22 cellular contexts compared by ENCODE assay signal in the genomic region with DNA sequence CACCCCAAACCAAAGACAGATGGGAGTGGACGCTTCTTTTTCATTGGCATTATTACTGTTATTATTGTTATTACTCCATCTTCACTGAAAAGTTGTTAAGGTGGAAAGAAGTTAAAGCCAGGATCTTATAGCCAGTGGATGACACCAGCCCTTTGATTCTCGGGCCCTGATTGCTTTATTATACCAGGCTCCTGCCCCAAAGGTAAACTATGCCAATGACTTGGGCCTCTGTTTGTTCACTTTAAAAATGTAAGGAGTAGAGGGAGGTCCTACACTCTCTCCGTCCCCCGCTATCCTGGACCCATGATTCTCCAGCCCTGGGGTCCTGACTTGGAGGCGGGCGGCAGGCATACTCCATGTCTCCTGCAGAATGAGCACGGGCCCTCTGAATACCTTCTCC.
DNase-seq lines count a peak whose midpoint lies in the region; ATAC-seq, FAIRE-seq and TF ChIP-seq lines count a peak whose summit lies in the region.
"Had no signal": no experiment of that assay in that cellular context is flagged by ENCODE, and none has a peak within 500 bp of the region (broad histone marks: within the 10 kb centered on the region; RNA-seq: fewer than 3 reads in every experiment).

No MANE protein-coding gene starts in this region.

- CTCF ChIA-PET in activated CD4-positive, alpha-beta T cell treated with anti-CD3 and anti-CD28 coated beads for 36 hours (lab: Charles Lee), result interaction anchor here (0.5 to 0.7 kb wide), 2 partner anchors 302 to 508 kb away, joined by 3 read pairs; no protein-coding TSS in a partner anchor
- CTCF ChIA-PET in GM12878 (lab: Yijun Ruan, JAX), result interaction anchor here (0.8 to 1.3 kb wide), 5 partner anchors 8 to 62 kb away, joined by 3 to 7 read pairs (median 4); no protein-coding TSS in a partner anchor
- CTCF ChIA-PET in activated CD8-positive, alpha-beta memory T cell treated with anti-CD3 and anti-CD28 coated beads, Interleukin-2, amount 10 ng/mL, durations not matched to agents 7 days and 5 days (lab: Charles Lee), result no interaction called here

- no peak for TF ChIP-seq POLR2A in GM12878 (IDR thresholded peaks at IDR 0.05; ENCODE audit: low read depth, low read length)

- in situ Hi-C loops in GM12878 (cut with MboI), result loop anchor here (5.0 kb wide), 1 partner anchor 50 kb away; no protein-coding TSS in a partner anchor

- peak overlapping the region; percentile 72 for H3K27ac Mint-ChIP-seq in activated CD4-positive, alpha-beta T cell treated with anti-CD3 and anti-CD28 coated beads, Interleukin-2, amount 10 ng/mL, durations not matched to agents 24 days and 14 days
- H3K27ac Mint-ChIP-seq in activated CD4-positive, alpha-beta T cell treated with anti-CD3 and anti-CD28 coated beads for 36 hours, result no peak overlapping the region
- H3K27ac Mint-ChIP-seq in activated CD8-positive, alpha-beta memory T cell treated with anti-CD3 and anti-CD28 coated beads, Interleukin-2, amount 10 ng/mL, durations not matched to agents 7 days and 5 days, result no peak overlapping the region
- H3K27ac Mint-ChIP-seq: activated CD8-positive, alpha-beta T cell treated with anti-CD3 and anti-CD28 coated beads for 36 hours; activated T-cell treated with anti-CD3 and anti-CD28 coated beads, Interleukin-2, amount 50 U/mL, for 24 hours; T-cell had no signal

- H3K36me3 Mint-ChIP-seq in activated CD4-positive, alpha-beta T cell treated with anti-CD3 and anti-CD28 coated beads, Interleukin-2, amount 10 ng/mL, durations not matched to agents 24 days and 14 days (ENCODE audit: low read depth), result peaks cover 7% of the 10 kb centered on the region
- peaks cover 6% of the 10 kb centered on the region for H3K36me3 Mint-ChIP-seq in activated CD4-positive, alpha-beta T cell treated with anti-CD3 and anti-CD28 coated beads for 36 hours (ENCODE audit: low read depth)
- peaks cover 9% of the 10 kb centered on the region for H3K36me3 Mint-ChIP-seq in activated CD8-positive, alpha-beta memory T cell treated with anti-CD3 and anti-CD28 coated beads, Interleukin-2, amount 10 ng/mL, durations not matched to agents 7 days and 5 days
- H3K36me3 Mint-ChIP-seq: T-cell had no signal

- no peak overlapping the region for H2AFZ ChIP-seq in GM12878 (ENCODE audit: control insufficient read depth, low read depth, low read length)

- peaks cover 70% of the 10 kb centered on the region for H3K4me1 Mint-ChIP-seq in activated CD4-positive, alpha-beta T cell treated with anti-CD3 and anti-CD28 coated beads, Interleukin-2, amount 10 ng/mL, durations not matched to agents 24 days and 14 days
- H3K4me1 Mint-ChIP-seq in activated CD4-positive, alpha-beta T cell treated with anti-CD3 and anti-CD28 coated beads for 36 hours, result peaks cover 49% of the 10 kb centered on the region
- H3K4me1 Mint-ChIP-seq in activated CD8-positive, alpha-beta memory T cell treated with anti-CD3 and anti-CD28 coated beads, Interleukin-2, amount 10 ng/mL, durations not matched to agents 7 days and 5 days, result peaks cover 56% of the 10 kb centered on the region

- no peak overlapping the region for H3K4me2 ChIP-seq in GM12878 (ENCODE audit: control insufficient read depth, insufficient read depth)

- BruUV-seq in GM12878 (replicated peaks; lab: Mats Ljungman, UMichigan), result no TSS peak

- no peak for TF ChIP-seq RAD21 in GM12878 (IDR thresholded peaks at IDR 0.05; ENCODE audit: insufficient read depth, low read depth, low read length)

- H3K36me3 ChIP-seq in GM12878 (ENCODE audit: control insufficient read depth in 2 of 2, insufficient read depth in 2 of 2, low read length in 1 of 2) (no peaks in the 10 kb centered on the region), mucosa of descending colon (ENCODE audit: low read depth) (no peaks in the 10 kb centered on the region), stomach smooth muscle (ENCODE audit: control insufficient read depth in 2 of 2, insufficient read depth in 2 of 2, low read length in 2 of 2) (no peaks in the 10 kb centered on the region)
- H3K36me3 ChIP-seq: BE2C, neutrophil, thoracic aorta had no signal

- no peaks in the 10 kb centered on the region for H3K27me3 Mint-ChIP-seq in activated CD4-positive, alpha-beta T cell treated with anti-CD3 and anti-CD28 coated beads, Interleukin-2, amount 10 ng/mL, durations not matched to agents 24 days and 14 days
- H3K27me3 Mint-ChIP-seq in activated CD4-positive, alpha-beta T cell treated with anti-CD3 and anti-CD28 coated beads for 36 hours, result no peaks in the 10 kb centered on the region
- no peaks in the 10 kb centered on the region for H3K27me3 Mint-ChIP-seq in activated CD8-positive, alpha-beta memory T cell treated with anti-CD3 and anti-CD28 coated beads, Interleukin-2, amount 10 ng/mL, durations not matched to agents 7 days and 5 days
- H3K27me3 Mint-ChIP-seq: activated CD8-positive, alpha-beta T cell treated with anti-CD3 and anti-CD28 coated beads for 36 hours; activated T-cell treated with anti-CD3 and anti-CD28 coated beads, Interleukin-2, amount 50 U/mL, for 24 hours; T-cell had no signal

- RAD21 ChIA-PET in GM12878 (lab: Charles Lee; ENCODE audit: unreplicated experiment), result interaction anchor here (0.7 to 1.9 kb wide), 8 partner anchors 18 to 422 kb away, joined by 3 to 14 read pairs (median 4); no protein-coding TSS in a partner anchor

- no peak overlapping the region for H3K4me3 ChIP-seq in GM12878
- H3K4me3 ChIP-seq in mucosa of descending colon, result no peak overlapping the region
- no peak overlapping the region for H3K4me3 ChIP-seq in stomach smooth muscle (ENCODE audit: low read length in 2 of 2)
- H3K4me3 ChIP-seq: thoracic aorta had no signal

- intact Hi-C loops in activated CD4-positive, alpha-beta T cell treated with anti-CD3 and anti-CD28 coated beads, Interleukin-2, amount 10 ng/mL, durations not matched to agents 24 days and 14 days (cut with micrococcal nuclease), result no loop called here
- intact Hi-C loops in activated CD4-positive, alpha-beta T cell treated with anti-CD3 and anti-CD28 coated beads for 36 hours (cut with DNase I, micrococcal nuclease), result no loop called here
- intact Hi-C loops in GM12878 (cut with micrococcal nuclease; ENCODE audit: unreplicated experiment) (no loop called here), mucosa of descending colon (cut with DNase I, micrococcal nuclease) (no loop called here)

- no peaks in the 10 kb centered on the region for H3K79me2 ChIP-seq in GM12878 (ENCODE audit: control insufficient read depth, insufficient read depth, low read length)

- SMC1A ChIA-PET in GM12878 (lab: Charles Lee; ENCODE audit: uncharacterized antibody, unreplicated experiment), result interaction anchor here (0.6 to 11.0 kb wide), 14 partner anchors 10 to 323 kb away, joined by 3 to 125 read pairs (median 5); no protein-coding TSS in a partner anchor

- TF ChIP-seq CTCF in GM12878 (IDR thresholded peaks at IDR 0.05 in 2 of 3, conservative IDR thresholded peaks at IDR 0.05 in 1 of 3; ENCODE audit: control insufficient read depth in 2 of 3, extremely low read depth in 1 of 3, insufficient read depth in 1 of 3, low read depth in 3 of 3, low read length in 3 of 3), result no peak
- TF ChIP-seq CTCF in mucosa of descending colon (IDR thresholded peaks at IDR 0.05), result no peak

- FAIRE-seq in GM12878 (lab: Jason Lieb, UNC), result no peak
- FAIRE-seq: D721Med, GM19239 had no signal

- peaks cover 59% of the 10 kb centered on the region for H3K4me1 ChIP-seq in GM12878 (ENCODE audit: control insufficient read depth, insufficient read depth, low read length)
- H3K4me1 ChIP-seq in mucosa of descending colon (ENCODE audit: low read depth), result peaks cover 13% of the 10 kb centered on the region
- H3K4me1 ChIP-seq in stomach smooth muscle (ENCODE audit: control insufficient read depth, insufficient read depth, low read length), result peaks cover 11% of the 10 kb centered on the region
- H3K4me1 ChIP-seq: BE2C had no signal

- H3K9me3 Mint-ChIP-seq in activated CD4-positive, alpha-beta T cell treated with anti-CD3 and anti-CD28 coated beads, Interleukin-2, amount 10 ng/mL, durations not matched to agents 24 days and 14 days, result peaks cover 14% of the 10 kb centered on the region
- H3K9me3 Mint-ChIP-seq in activated CD4-positive, alpha-beta T cell treated with anti-CD3 and anti-CD28 coated beads for 36 hours (ENCODE audit: low read depth), result peaks cover 9% of the 10 kb centered on the region
- H3K9me3 Mint-ChIP-seq in activated CD8-positive, alpha-beta memory T cell treated with anti-CD3 and anti-CD28 coated beads, Interleukin-2, amount 10 ng/mL, durations not matched to agents 7 days and 5 days (ENCODE audit: low read depth), result peaks cover 3% of the 10 kb centered on the region

- peak overlapping the region; percentile 75 for H3K27ac ChIP-seq in GM12878 (ENCODE audit: control insufficient read depth, insufficient read depth)
- peak overlapping the region; percentile 55 for H3K27ac ChIP-seq in stomach smooth muscle (ENCODE audit: low read length)
- H3K27ac ChIP-seq: neutrophil had no signal

- H4K20me1 ChIP-seq in GM12878 (ENCODE audit: control insufficient read depth, insufficient read depth), result no peaks in the 10 kb centered on the region

- no peak for DNase-seq in activated CD4-positive, alpha-beta T cell treated with anti-CD3 and anti-CD28 coated beads, Interleukin-2, amount 10 ng/mL, durations not matched to agents 24 days and 14 days
- no peak for DNase-seq in activated CD4-positive, alpha-beta T cell treated with anti-CD3 and anti-CD28 coated beads for 36 hours
- DNase-seq in GM12878 (ENCODE audit: low read depth, low spot score), result no peak
- peak in 1 of 3 donors; percentile 54 for DNase-seq in mucosa of descending colon
- no peak for DNase-seq in activated CD8-positive, alpha-beta memory T cell treated with anti-CD3 and anti-CD28 coated beads, Interleukin-2, amount 10 ng/mL, durations not matched to agents 7 days and 5 days
- no peak for DNase-seq in activated effector memory CD4-positive, alpha-beta T cell treated with Interleukin-2 at 50 U/mL for 16 hours
- DNase-seq: 8988T; activated CD8-positive, alpha-beta T cell treated with anti-CD3 and anti-CD28 coated beads for 36 hours; BE2C; dermis blood vessel endothelial cell; foreskin melanocyte; GOT3; NCI-H1092; NCI-H526; T-cell had no signal

- peaks cover 4% of the 10 kb centered on the region; the same call in 2 of the 3 replicates for H3K9me3 ChIP-seq in GM12878 (replicated peaks; ENCODE audit: control insufficient read depth, insufficient read depth, low read length)
- H3K9me3 ChIP-seq in mucosa of descending colon, result no peaks in the 10 kb centered on the region
- peaks cover 0 to 6% of the 10 kb centered on the region in 2 donors for H3K9me3 ChIP-seq in stomach smooth muscle (ENCODE audit: control insufficient read depth in 2 of 2, low read length in 2 of 2)
- H3K9me3 ChIP-seq: BE2C, neutrophil had no signal

- POLR2A ChIA-PET in activated CD4-positive, alpha-beta T cell treated with anti-CD3 and anti-CD28 coated beads for 36 hours (lab: Charles Lee), result no interaction called here
- POLR2A ChIA-PET in GM12878 (lab: Charles Lee), result interaction anchor here (1.3 to 1.6 kb wide), 2 partner anchors 16 to 26 kb away, joined by 4 to 8 read pairs; no protein-coding TSS in a partner anchor

- H3K27me3 ChIP-seq in GM12878 (replicated peaks in 1 of 2; ENCODE audit: control insufficient read depth in 2 of 2, insufficient read depth in 2 of 2, low read length in 1 of 2) (no peaks in the 10 kb centered on the region), stomach smooth muscle (ENCODE audit: control insufficient read depth in 1 of 2, insufficient read depth in 2 of 2, low read length in 2 of 2) (no peaks in the 10 kb centered on the region)
- H3K27me3 ChIP-seq: BE2C, neutrophil had no signal

- 94% methylated on average over 7 of the region's 7 CpGs for WGBS in GM12878 (ENCODE audit: insufficient coverage, insufficient replicate concordance, low lambda C conversion rate, missing lambda C conversion rate)

- H3K4me3 Mint-ChIP-seq in activated CD4-positive, alpha-beta T cell treated with anti-CD3 and anti-CD28 coated beads, Interleukin-2, amount 10 ng/mL, durations not matched to agents 24 days and 14 days, result no peak overlapping the region
- no peak overlapping the region for H3K4me3 Mint-ChIP-seq in activated CD4-positive, alpha-beta T cell treated with anti-CD3 and anti-CD28 coated beads for 36 hours
- no peak overlapping the region for H3K4me3 Mint-ChIP-seq in activated CD8-positive, alpha-beta memory T cell treated with anti-CD3 and anti-CD28 coated beads, Interleukin-2, amount 10 ng/mL, durations not matched to agents 7 days and 5 days
- H3K4me3 Mint-ChIP-seq: activated CD8-positive, alpha-beta T cell treated with anti-CD3 and anti-CD28 coated beads for 36 hours; activated T-cell treated with anti-CD3 and anti-CD28 coated beads, Interleukin-2, amount 50 U/mL, for 24 hours; T-cell had no signal

- ATAC-seq in activated CD4-positive, alpha-beta T cell treated with anti-CD3 and anti-CD28 coated beads for 36 hours, result no peak
- no peak for ATAC-seq in GM12878
- peak; percentile 83 for ATAC-seq in mucosa of descending colon
- ATAC-seq in HG02970 (IDR thresholded peaks at IDR 0.05; ENCODE audit: low FRiP score, unreplicated experiment), result no peak
- ATAC-seq in activated CD8-positive, alpha-beta memory T cell treated with anti-CD3 and anti-CD28 coated beads, Interleukin-2, amount 10 ng/mL, durations not matched to agents 7 days and 5 days, result no peak
- ATAC-seq: activated CD8-positive, alpha-beta T cell treated with anti-CD3 and anti-CD28 coated beads for 36 hours; T-cell had no signal

- H3K9ac ChIP-seq in GM12878 (ENCODE audit: control insufficient read depth, insufficient read depth, low read length) (no peak overlapping the region), stomach smooth muscle (ENCODE audit: low read length in 2 of 2) (peak overlapping the region in 1 of 2 donors; percentile 1)

- no peak for TF ChIP-seq EP300 in GM12878 (IDR thresholded peaks at IDR 0.05; ENCODE audit: borderline replicate concordance in 1 of 2, control insufficient read depth in 1 of 2, low read depth in 2 of 2, low read length in 2 of 2)
